In genomic region chr5:177985430-177986040, GRCh38 we compare ENCODE assay signal across 25 cellular contexts. TPM values are rescaled to one million over a fixed set of nuclear protein-coding genes. Genes with fewer than 3 reads are reported as not detected.
DNase-seq lines count a peak whose midpoint lies in the region; ATAC-seq and TF ChIP-seq lines count a peak whose summit lies in the region.
"Had no signal": no experiment of that assay in that cellular context is flagged by ENCODE, and none has a peak within 500 bp of the region (broad histone marks: within the 10 kb centered on the region; RNA-seq: fewer than 3 reads in every experiment).

No MANE protein-coding gene starts in this region.

- H2BK20ac ChIP-seq in IMR-90 (ENCODE audit: low read depth, low read length), result no peak overlapping the region

- BruUV-seq in IMR-90 (replicated peaks; lab: Mats Ljungman, UMichigan), result no TSS peak

- WGBS in IMR-90 (ENCODE audit: extremely low coverage in 2 of 2, insufficient read length in 1 of 2), 2 experiments, result 8% methylated on average over 5 of the region's 50 CpGs; no CpG with 5 or more reads in 1 of the 2 experiments
- WGBS in esophagus muscularis mucosa, result 29% methylated on average over 26 of the region's 50 CpGs
- WGBS in psoas muscle, 3 donors, result 17 to 32% (median 24%) methylated on average over 36 to 50 of the region's 50 CpGs

- DNase-seq in activated T-cell treated with anti-CD3 and anti-CD28 coated beads, Interleukin-2, amount 50 U/mL, for 4 hours, result no peak
- no peak for DNase-seq in activated T-cell treated with anti-CD3 and anti-CD28 coated beads for 4 hours
- no peak for DNase-seq in IMR-90
- DNase-seq in esophagus muscularis mucosa (ENCODE audit: extremely low spot score), result peak; percentile 70
- no peak for DNase-seq in psoas muscle
- no peak for DNase-seq in NCI-H2227 treated with DMSO at 0.1 percent for 48 hours (lab: John Stamatoyannopoulos, UW)
- no peak for DNase-seq in globus pallidus (ENCODE audit: low spot score)
- DNase-seq: ACHN; activated CD4-positive, alpha-beta T cell treated with anti-CD3 and anti-CD28 coated beads, Interleukin-2, amount 10 ng/mL, durations not matched to agents 7 days and 5 days; activated naive CD8-positive, alpha-beta T cell treated with anti-CD3 and anti-CD28 coated beads, Interleukin-2, amount 10 ng/mL, durations not matched to agents 7 days and 5 days; endodermal cell; heart right ventricle; NCI-H1436 treated with DMSO at 0.1 percent for 48 hours; NCI-H748 treated with DMSO at 0.1 percent for 48 hours; occipital lobe; right lobe of liver; Right ventricle myocardium superior; thyroid gland had no signal

- no peak overlapping the region for H2BK120ac ChIP-seq in IMR-90 (ENCODE audit: low read depth, low read length)

- in situ Hi-C loops in IMR-90 (cut with MboI; ENCODE audit: low sequenced_read_pairs), result no loop called here

- H3K4me1 ChIP-seq in IMR-90 (ENCODE audit: control insufficient read depth, insufficient read depth, low read length) (no peaks in the 10 kb centered on the region), esophagus muscularis mucosa (peaks cover 0 to 7% (median 3%) of the 10 kb centered on the region in 4 donors), psoas muscle (no peaks in the 10 kb centered on the region)
- H3K4me1 ChIP-seq: right lobe of liver had no signal

- H3K9me1 ChIP-seq in IMR-90 (ENCODE audit: insufficient read depth, low read length), result no peaks in the 10 kb centered on the region

- no peak overlapping the region for H2AFZ ChIP-seq in IMR-90 (replicated peaks; ENCODE audit: low read length, poor library complexity)

- no peak for TF ChIP-seq POLR2A in IMR-90 (IDR thresholded peaks at IDR 0.05; ENCODE audit: low read depth, low read length)
- no peak for TF ChIP-seq POLR2A in esophagus muscularis mucosa (IDR thresholded peaks at IDR 0.05; ENCODE audit: low read depth)

- H3K36me3 ChIP-seq in IMR-90 (ENCODE audit: control insufficient read depth, insufficient read depth, low read length) (no peaks in the 10 kb centered on the region), esophagus muscularis mucosa (no peaks in the 10 kb centered on the region), psoas muscle (ENCODE audit: insufficient read depth in 1 of 2, low read depth in 1 of 2) (no peaks in the 10 kb centered on the region)
- H3K36me3 ChIP-seq: heart right ventricle, right lobe of liver, thyroid gland had no signal

- no peak overlapping the region for H3K18ac ChIP-seq in IMR-90 (ENCODE audit: low read depth, low read length)

- peaks cover 36% of the 10 kb centered on the region for H3K27me3 ChIP-seq in IMR-90 (ENCODE audit: control insufficient read depth, insufficient read depth, low read length)
- peaks cover 0 to 84% (median 30%) of the 10 kb centered on the region in 4 donors for H3K27me3 ChIP-seq in esophagus muscularis mucosa
- peaks cover 7 to 78% (median 27%) of the 10 kb centered on the region in 3 donors for H3K27me3 ChIP-seq in psoas muscle (ENCODE audit: insufficient read depth in 3 of 3, low read length in 2 of 3)

- CTCF ChIA-PET in IMR-90 (lab: Yijun Ruan, JAX), result no interaction called here

- H4K20me1 ChIP-seq in IMR-90 (ENCODE audit: insufficient read depth, low read length), result no peaks in the 10 kb centered on the region

- no peak overlapping the region for H3K14ac ChIP-seq in IMR-90 (replicated peaks; ENCODE audit: low read depth, low read length)

- dilution Hi-C loops in IMR-90 (cut with HindIII; ENCODE audit: low sequenced_read_pairs, unreplicated experiment), result no loop called here

- no peak for TF ChIP-seq EP300 in esophagus muscularis mucosa (IDR thresholded peaks at IDR 0.05)

- POLR2A ChIA-PET in IMR-90 (lab: Charles Lee; ENCODE audit: unreplicated experiment), result no interaction called here

- H3K9ac ChIP-seq in IMR-90 (ENCODE audit: low read depth, low read length), result no peak overlapping the region

- no peak for ATAC-seq in activated T-cell treated with anti-CD3 and anti-CD28 coated beads, Interleukin-2, amount 50 U/mL, for 4 hours
- ATAC-seq in IMR-90 (ENCODE audit: low read depth), result peak; percentile 55
- ATAC-seq in psoas muscle, result no peak
- ATAC-seq in HG03439 (IDR thresholded peaks at IDR 0.05; ENCODE audit: unreplicated experiment), result no peak
- ATAC-seq: heart right ventricle, K562 had no signal

- H3K27ac ChIP-seq in IMR-90 (ENCODE audit: insufficient read depth, low read length), result no peak overlapping the region
- no peak overlapping the region for H3K27ac ChIP-seq in esophagus muscularis mucosa (replicated peaks in 1 of 4)
- H3K27ac ChIP-seq in psoas muscle, result no peak overlapping the region
- H3K27ac ChIP-seq: C4-2B, coronary artery, heart right ventricle, right lobe of liver, thyroid gland had no signal

- no peak overlapping the region for H2AK5ac ChIP-seq in IMR-90 (ENCODE audit: low read depth, low read length)

- no peak overlapping the region for H4K8ac ChIP-seq in IMR-90 (ENCODE audit: low read depth in 2 of 2, low read length in 2 of 2)

- H2AK9ac ChIP-seq in IMR-90 (replicated peaks; ENCODE audit: low read depth, low read length, poor library complexity), result no peak overlapping the region

- H3K4me3 ChIP-seq in IMR-90 (ENCODE audit: insufficient read depth, low read depth, low read length) (no peak overlapping the region), esophagus muscularis mucosa (no peak overlapping the region), psoas muscle (peak overlapping the region; percentile 11)
- H3K4me3 ChIP-seq: coronary artery, heart right ventricle, K562, right lobe of liver, thyroid gland had no signal

- no peak overlapping the region for H3K4ac ChIP-seq in IMR-90 (ENCODE audit: low read depth, low read length)

- no peak overlapping the region for H3K23ac ChIP-seq in IMR-90 (ENCODE audit: low read depth, low read length)

- TF ChIP-seq RAD21 in IMR-90 (IDR thresholded peaks at IDR 0.05; ENCODE audit: low read length), result no peak

- H3K79me1 ChIP-seq in IMR-90 (ENCODE audit: low read depth in 1 of 2, low read length in 2 of 2), result no peaks in the 10 kb centered on the region

- peaks cover 3% of the 10 kb centered on the region for H3K4me1 Mint-ChIP-seq in activated T-cell treated with anti-CD3 and anti-CD28 coated beads, Interleukin-2, amount 50 U/mL, for 4 hours (ENCODE audit: low read depth)
- H3K4me1 Mint-ChIP-seq: endodermal cell had no signal

- H3K4me2 ChIP-seq in IMR-90 (ENCODE audit: low read depth, low read length), result no peak overlapping the region

- no peak overlapping the region for H2BK5ac ChIP-seq in IMR-90 (ENCODE audit: low read depth, low read length, poor library complexity, severe bottlenecking)

- H4K91ac ChIP-seq in IMR-90 (ENCODE audit: insufficient read depth, low read depth, low read length), result no peak overlapping the region

- TF ChIP-seq CTCF in IMR-90 (conservative IDR thresholded peaks at IDR 0.05; ENCODE audit: low read depth, low read length) (no peak), esophagus muscularis mucosa (IDR thresholded peaks at IDR 0.05) (no peak), psoas muscle (IDR thresholded peaks at IDR 0.05) (no peak)

- H4K5ac ChIP-seq in IMR-90 (ENCODE audit: low read depth, low read length), result no peak overlapping the region

- H2BK15ac ChIP-seq in IMR-90 (ENCODE audit: low read depth, low read length), result no peak overlapping the region

- H3K9me3 ChIP-seq in IMR-90 (ENCODE audit: control insufficient read depth, insufficient read depth, low read length) (no peaks in the 10 kb centered on the region), esophagus muscularis mucosa (no peaks in the 10 kb centered on the region), psoas muscle (no peaks in the 10 kb centered on the region)
- H3K9me3 ChIP-seq: heart right ventricle, right lobe of liver, thyroid gland had no signal

- peak overlapping the region; percentile 45 for H3K4me3 Mint-ChIP-seq in activated T-cell treated with anti-CD3 and anti-CD28 coated beads, Interleukin-2, amount 50 U/mL, for 4 hours
- H3K4me3 Mint-ChIP-seq: activated CD4-positive, alpha-beta T cell treated with anti-CD3 and anti-CD28 coated beads, Interleukin-2, amount 10 ng/mL, durations not matched to agents 7 days and 5 days; brain; endodermal cell had no signal

- H3K27me3 Mint-ChIP-seq in activated T-cell treated with anti-CD3 and anti-CD28 coated beads, Interleukin-2, amount 50 U/mL, for 4 hours (ENCODE audit: low read depth), result peaks cover 77% of the 10 kb centered on the region

- no peaks in the 10 kb centered on the region for H3K36me3 Mint-ChIP-seq in activated T-cell treated with anti-CD3 and anti-CD28 coated beads, Interleukin-2, amount 50 U/mL, for 4 hours (ENCODE audit: insufficient read depth)
- H3K36me3 Mint-ChIP-seq: activated naive CD8-positive, alpha-beta T cell treated with anti-CD3 and anti-CD28 coated beads, Interleukin-2, amount 10 ng/mL, durations not matched to agents 7 days and 5 days; brain had no signal

- H3K9me3 Mint-ChIP-seq in activated T-cell treated with anti-CD3 and anti-CD28 coated beads, Interleukin-2, amount 50 U/mL, for 4 hours, result no peaks in the 10 kb centered on the region
- H3K9me3 Mint-ChIP-seq: activated CD4-positive, alpha-beta T cell treated with anti-CD3 and anti-CD28 coated beads, Interleukin-2, amount 10 ng/mL, durations not matched to agents 7 days and 5 days; activated naive CD8-positive, alpha-beta T cell treated with anti-CD3 and anti-CD28 coated beads, Interleukin-2, amount 10 ng/mL, durations not matched to agents 7 days and 5 days; endodermal cell had no signal

- intact Hi-C loops in IMR-90 (cut with micrococcal nuclease) (no loop called here), esophagus muscularis mucosa (cut with DNase I) (no loop called here), psoas muscle (cut with DNase I) (no loop called here)

- no peak overlapping the region for H3K56ac ChIP-seq in IMR-90 (ENCODE audit: extremely low read depth, insufficient read depth, low read length)

TF ChIP-seq in IMR-90, 13 proteins besides CTCF, POLR2A, EP300 and RAD21 (continues in another document):
- TF ChIP-seq MAFK (IDR thresholded peaks at IDR 0.05; ENCODE audit: low read depth, low read length) (no peak), FOS (IDR thresholded peaks at IDR 0.05; ENCODE audit: low read depth, low read length) (no peak), BHLHE40 (IDR thresholded peaks at IDR 0.05; ENCODE audit: low read depth, low read length) (no peak), CEBPB (IDR thresholded peaks at IDR 0.05; ENCODE audit: low read depth, low read length) (no peak), SMC3 (IDR thresholded peaks at IDR 0.05; ENCODE audit: low read depth, low read length) (no peak)

RNA-seq across cellular contexts. Expression of gene PROP1, which starts 10.5 kb away (rescaled TPM):
- total RNA-seq in activated T-cell treated with anti-CD3 and anti-CD28 coated beads, Interleukin-2, amount 50 U/mL, for 4 hours, result not detected
- total RNA-seq in IMR-90 (2012; rRNA removed) (not detected in 2 replicates), esophagus muscularis mucosa (not detected), psoas muscle (not detected)
- polyA plus RNA-seq in IMR-90 (2012; rRNA removed) (not detected in 2 replicates), psoas muscle (not detected)
- polyA plus RNA-seq in IMR-90 (2012; cell fraction: cytosol; rRNA removed), result not detected in 2 replicates
- not detected in 2 replicates for polyA plus RNA-seq in IMR-90 (2012; cell fraction: nucleus; rRNA removed; ENCODE audit: low replicate concordance)
- total RNA-seq: activated CD4-positive, alpha-beta T cell treated with anti-CD3 and anti-CD28 coated beads, Interleukin-2, amount 10 ng/mL, durations not matched to agents 7 days and 5 days; activated naive CD8-positive, alpha-beta T cell treated with anti-CD3 and anti-CD28 coated beads, Interleukin-2, amount 10 ng/mL, durations not matched to agents 7 days and 5 days; endodermal cell; heart right ventricle; K562; lung microvascular endothelial cell; occipital lobe; OCI-LY7; right lobe of liver; Right ventricle myocardium superior; thyroid gland had no signal
- polyA plus RNA-seq: heart right ventricle, K562 had no signal
